In the genomic region with DNA sequence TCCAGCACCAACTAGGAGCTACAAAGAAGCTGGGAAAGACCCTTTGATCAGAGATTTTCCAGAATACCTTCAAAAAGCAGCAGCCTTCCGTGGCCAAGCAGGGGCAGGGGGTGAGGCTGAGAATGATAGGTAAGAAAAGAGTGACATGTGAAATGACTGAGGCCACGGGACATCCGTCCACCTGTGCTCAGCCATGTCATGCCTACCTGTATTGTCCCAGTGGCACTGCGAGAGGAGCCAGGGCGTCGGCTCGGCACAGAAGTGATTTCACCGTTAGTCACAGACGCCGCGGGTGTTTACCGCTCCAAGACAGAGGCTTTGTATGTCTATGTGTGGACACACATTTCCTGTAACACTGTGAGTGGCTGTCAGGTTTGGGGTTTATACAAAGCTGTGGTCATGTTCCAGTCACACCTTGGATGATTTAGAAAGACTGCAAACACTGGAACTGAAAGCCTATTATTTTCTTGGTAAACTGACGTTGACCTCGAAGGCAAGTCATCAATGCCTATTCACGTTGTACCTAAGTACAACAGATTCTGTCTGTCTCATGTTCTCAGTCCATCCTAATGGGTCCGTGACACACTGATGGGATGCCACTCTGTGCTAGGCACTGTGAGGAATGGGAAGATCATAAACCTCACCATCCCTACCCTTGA, we compare ENCODE assay signal across 1 cellular context.
TF ChIP-seq lines count a peak whose summit lies in the region.

No MANE protein-coding gene starts in this region.

TF ChIP-seq in HepG2, 621 proteins besides CTCF, POLR2A, EP300 and RAD21 (continues in another document):
- TF ChIP-seq ZNF318 (CRISPR knock-in tag; IDR thresholded peaks at IDR 0.05) (peak; percentile 19; the same call in 1 of the 2 replicates), FOXA3 (CRISPR knock-in tag; IDR thresholded peaks at IDR 0.05) (peak; percentile 93), ZNF605 (CRISPR knock-in tag; IDR thresholded peaks at IDR 0.05) (peak; percentile 39; the same call in 1 of the 2 replicates), ZFP36 (IDR thresholded peaks at IDR 0.05; ENCODE audit: borderline replicate concordance, low read depth, low read length, partially characterized antibody) (no peak), PAF1 (CRISPR knock-in tag; IDR thresholded peaks at IDR 0.05) (no peak), ZMYM4 (CRISPR knock-in tag; IDR thresholded peaks at IDR 0.05) (0 out of 2 replicates have a peak, but pooled peaks have one; percentile 58), PRPF4 (IDR thresholded peaks at IDR 0.05; ENCODE audit: low read depth, low read length, poor library complexity, severe bottlenecking) (no peak), ELF4 (CRISPR knock-in tag; IDR thresholded peaks at IDR 0.05; ENCODE audit: borderline replicate concordance) (no peak), BHLHE40 (IDR thresholded peaks at IDR 0.05; ENCODE audit: low read length) (peak; percentile 78), ZNF317 (CRISPR knock-in tag; IDR thresholded peaks at IDR 0.05) (peak; percentile 83), SNAI1 (CRISPR knock-in tag; IDR thresholded peaks at IDR 0.05; ENCODE audit: borderline replicate concordance) (0 out of 2 replicates have a peak, but pooled peaks have one; percentile 30), MBD4 (IDR thresholded peaks at IDR 0.05; ENCODE audit: borderline replicate concordance, low read length) (0 out of 2 replicates have a peak, but pooled peaks have one; percentile 31), CREM (IDR thresholded peaks at IDR 0.05) (peak; percentile 80), CREM (CRISPR knock-in tag; IDR thresholded peaks at IDR 0.05) (no peak), ZNF564 (CRISPR knock-in tag; IDR thresholded peaks at IDR 0.05) (no peak), ZNF20 (CRISPR knock-in tag; IDR thresholded peaks at IDR 0.05) (no peak), HOXA9 (CRISPR knock-in tag; IDR thresholded peaks at IDR 0.05; ENCODE audit: borderline replicate concordance) (no peak), ZNF772 (CRISPR knock-in tag; IDR thresholded peaks at IDR 0.05) (no peak), TSC22D2 (CRISPR knock-in tag; IDR thresholded peaks at IDR 0.05; ENCODE audit: borderline replicate concordance) (no peak), ZNF720 (CRISPR knock-in tag; IDR thresholded peaks at IDR 0.05) (no peak), NONO (IDR thresholded peaks at IDR 0.05) (no peak), NONO (CRISPR knock-in tag; conservative IDR thresholded peaks at IDR 0.05) (peak; percentile 56), AFF4 (CRISPR knock-in tag; IDR thresholded peaks at IDR 0.05) (peak; percentile 84; the same call in 1 of the 2 replicates)
- TF ChIP-seq, protein P1, sequence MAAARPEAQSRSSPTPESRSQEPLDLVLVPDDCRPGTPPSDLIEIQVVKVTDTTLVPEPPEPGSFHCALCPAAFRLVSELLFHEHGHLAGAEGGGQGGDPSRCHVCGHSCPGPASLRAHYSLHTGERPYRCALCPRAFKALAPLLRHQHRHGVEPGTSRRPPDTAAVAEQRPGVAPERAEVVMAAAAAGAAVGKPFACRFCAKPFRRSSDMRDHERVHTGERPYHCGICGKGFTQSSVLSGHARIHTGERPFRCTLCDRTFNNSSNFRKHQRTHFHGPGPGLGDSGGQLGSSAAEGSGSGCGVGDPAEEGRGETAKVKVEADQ (CRISPR knock-in tag; IDR thresholded peaks at IDR 0.05; ENCODE audit: borderline replicate concordance), result no peak
- TF ChIP-seq, protein P2, sequence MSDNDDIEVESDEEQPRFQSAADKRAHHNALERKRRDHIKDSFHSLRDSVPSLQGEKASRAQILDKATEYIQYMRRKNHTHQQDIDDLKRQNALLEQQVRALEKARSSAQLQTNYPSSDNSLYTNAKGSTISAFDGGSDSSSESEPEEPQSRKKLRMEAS (IDR thresholded peaks at IDR 0.05), result peak; percentile 48
- TF ChIP-seq, protein P3, sequence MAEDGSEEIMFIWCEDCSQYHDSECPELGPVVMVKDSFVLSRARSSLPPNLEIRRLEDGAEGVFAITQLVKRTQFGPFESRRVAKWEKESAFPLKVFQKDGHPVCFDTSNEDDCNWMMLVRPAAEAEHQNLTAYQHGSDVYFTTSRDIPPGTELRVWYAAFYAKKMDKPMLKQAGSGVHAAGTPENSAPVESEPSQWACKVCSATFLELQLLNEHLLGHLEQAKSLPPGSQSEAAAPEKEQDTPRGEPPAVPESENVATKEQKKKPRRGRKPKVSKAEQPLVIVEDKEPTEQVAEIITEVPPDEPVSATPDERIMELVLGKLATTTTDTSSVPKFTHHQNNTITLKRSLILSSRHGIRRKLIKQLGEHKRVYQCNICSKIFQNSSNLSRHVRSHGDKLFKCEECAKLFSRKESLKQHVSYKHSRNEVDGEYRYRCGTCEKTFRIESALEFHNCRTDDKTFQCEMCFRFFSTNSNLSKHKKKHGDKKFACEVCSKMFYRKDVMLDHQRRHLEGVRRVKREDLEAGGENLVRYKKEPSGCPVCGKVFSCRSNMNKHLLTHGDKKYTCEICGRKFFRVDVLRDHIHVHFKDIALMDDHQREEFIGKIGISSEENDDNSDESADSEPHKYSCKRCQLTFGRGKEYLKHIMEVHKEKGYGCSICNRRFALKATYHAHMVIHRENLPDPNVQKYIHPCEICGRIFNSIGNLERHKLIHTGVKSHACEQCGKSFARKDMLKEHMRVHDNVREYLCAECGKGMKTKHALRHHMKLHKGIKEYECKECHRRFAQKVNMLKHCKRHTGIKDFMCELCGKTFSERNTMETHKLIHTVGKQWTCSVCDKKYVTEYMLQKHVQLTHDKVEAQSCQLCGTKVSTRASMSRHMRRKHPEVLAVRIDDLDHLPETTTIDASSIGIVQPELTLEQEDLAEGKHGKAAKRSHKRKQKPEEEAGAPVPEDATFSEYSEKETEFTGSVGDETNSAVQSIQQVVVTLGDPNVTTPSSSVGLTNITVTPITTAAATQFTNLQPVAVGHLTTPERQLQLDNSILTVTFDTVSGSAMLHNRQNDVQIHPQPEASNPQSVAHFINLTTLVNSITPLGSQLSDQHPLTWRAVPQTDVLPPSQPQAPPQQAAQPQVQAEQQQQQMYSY (CRISPR knock-in tag; IDR thresholded peaks at IDR 0.05), result no peak
- TF ChIP-seq, protein P4, sequence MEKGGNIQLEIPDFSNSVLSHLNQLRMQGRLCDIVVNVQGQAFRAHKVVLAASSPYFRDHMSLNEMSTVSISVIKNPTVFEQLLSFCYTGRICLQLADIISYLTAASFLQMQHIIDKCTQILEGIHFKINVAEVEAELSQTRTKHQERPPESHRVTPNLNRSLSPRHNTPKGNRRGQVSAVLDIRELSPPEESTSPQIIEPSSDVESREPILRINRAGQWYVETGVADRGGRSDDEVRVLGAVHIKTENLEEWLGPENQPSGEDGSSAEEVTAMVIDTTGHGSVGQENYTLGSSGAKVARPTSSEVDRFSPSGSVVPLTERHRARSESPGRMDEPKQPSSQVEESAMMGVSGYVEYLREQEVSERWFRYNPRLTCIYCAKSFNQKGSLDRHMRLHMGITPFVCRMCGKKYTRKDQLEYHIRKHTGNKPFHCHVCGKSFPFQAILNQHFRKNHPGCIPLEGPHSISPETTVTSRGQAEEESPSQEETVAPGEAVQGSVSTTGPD (CRISPR knock-in tag; IDR thresholded peaks at IDR 0.05), result peak; percentile 74; the same call in 1 of the 2 replicates
- TF ChIP-seq, protein P5, sequence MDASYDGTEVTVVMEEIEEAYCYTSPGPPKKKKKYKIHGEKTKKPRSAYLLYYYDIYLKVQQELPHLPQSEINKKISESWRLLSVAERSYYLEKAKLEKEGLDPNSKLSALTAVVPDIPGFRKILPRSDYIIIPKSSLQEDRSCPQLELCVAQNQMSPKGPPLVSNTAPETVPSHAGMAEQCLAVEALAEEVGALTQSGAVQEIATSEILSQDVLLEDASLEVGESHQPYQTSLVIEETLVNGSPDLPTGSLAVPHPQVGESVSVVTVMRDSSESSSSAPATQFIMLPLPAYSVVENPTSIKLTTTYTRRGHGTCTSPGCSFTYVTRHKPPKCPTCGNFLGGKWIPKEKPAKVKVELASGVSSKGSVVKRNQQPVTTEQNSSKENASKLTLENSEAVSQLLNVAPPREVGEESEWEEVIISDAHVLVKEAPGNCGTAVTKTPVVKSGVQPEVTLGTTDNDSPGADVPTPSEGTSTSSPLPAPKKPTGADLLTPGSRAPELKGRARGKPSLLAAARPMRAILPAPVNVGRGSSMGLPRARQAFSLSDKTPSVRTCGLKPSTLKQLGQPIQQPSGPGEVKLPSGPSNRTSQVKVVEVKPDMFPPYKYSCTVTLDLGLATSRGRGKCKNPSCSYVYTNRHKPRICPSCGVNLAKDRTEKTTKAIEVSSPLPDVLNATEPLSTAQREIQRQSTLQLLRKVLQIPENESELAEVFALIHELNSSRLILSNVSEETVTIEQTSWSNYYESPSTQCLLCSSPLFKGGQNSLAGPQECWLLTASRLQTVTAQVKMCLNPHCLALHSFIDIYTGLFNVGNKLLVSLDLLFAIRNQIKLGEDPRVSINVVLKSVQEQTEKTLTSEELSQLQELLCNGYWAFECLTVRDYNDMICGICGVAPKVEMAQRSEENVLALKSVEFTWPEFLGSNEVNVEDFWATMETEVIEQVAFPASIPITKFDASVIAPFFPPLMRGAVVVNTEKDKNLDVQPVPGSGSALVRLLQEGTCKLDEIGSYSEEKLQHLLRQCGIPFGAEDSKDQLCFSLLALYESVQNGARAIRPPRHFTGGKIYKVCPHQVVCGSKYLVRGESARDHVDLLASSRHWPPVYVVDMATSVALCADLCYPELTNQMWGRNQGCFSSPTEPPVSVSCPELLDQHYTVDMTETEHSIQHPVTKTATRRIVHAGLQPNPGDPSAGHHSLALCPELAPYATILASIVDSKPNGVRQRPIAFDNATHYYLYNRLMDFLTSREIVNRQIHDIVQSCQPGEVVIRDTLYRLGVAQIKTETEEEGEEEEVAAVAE (CRISPR knock-in tag; IDR thresholded peaks at IDR 0.05; ENCODE audit: borderline replicate concordance), result peak; percentile 62; the same call in 1 of the 2 replicates
